ENCODE assay signal across 8 cellular contexts in the genomic region with DNA sequence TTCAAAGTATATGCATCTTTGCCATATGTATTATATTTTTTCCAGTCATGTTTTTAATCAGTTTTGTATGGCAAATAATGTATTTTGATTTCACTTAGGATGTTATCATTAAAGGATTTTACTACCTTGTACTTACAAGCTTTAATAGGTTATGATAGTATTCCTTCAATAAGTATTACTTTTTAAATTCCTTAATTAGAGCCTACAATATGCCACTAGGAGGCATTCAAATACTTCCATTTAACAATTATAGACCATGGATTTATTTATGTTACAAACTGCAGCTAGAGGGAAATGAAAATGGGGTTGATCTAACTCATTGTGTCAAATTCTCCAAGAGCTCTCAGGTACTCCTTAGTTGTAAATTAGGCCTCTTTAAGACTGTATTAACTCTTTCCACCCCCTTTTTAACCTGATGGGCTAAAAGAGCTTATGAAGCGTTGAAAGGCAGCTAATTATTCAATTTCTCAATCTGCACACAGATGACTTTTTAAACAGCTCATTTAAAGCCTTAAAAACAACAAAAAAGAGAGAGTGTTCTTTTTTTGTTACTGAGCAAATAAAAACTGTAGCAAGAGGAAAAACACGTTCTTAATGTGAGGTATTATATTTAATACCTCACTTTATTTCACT.
DNase-seq lines count a peak whose midpoint lies in the region; ATAC-seq and TF ChIP-seq lines count a peak whose summit lies in the region.

No MANE protein-coding gene starts in this region.

- H3K36me3 ChIP-seq in GM23338 (ENCODE audit: insufficient read depth) (no peaks in the 10 kb centered on the region), prostate gland (no peaks in the 10 kb centered on the region)

- H3K9me2 ChIP-seq in GM23338 (ENCODE audit: insufficient read depth): no peaks in the 10 kb centered on the region

- DNase-seq in GM23338 (ENCODE audit: low spot score): peak; percentile 30
- DNase-seq in NCI-H69 (lab: John Stamatoyannopoulos, UW): peak; percentile 81
- no peak for DNase-seq in effector memory CD8-positive, alpha-beta T cell
- no peak for DNase-seq in prostate gland (ENCODE audit: low spot score)
- no peak for DNase-seq in iPS-NIHi11 (ENCODE audit: low spot score)

- TF ChIP-seq CTCF in GM23338 (conservative IDR thresholded peaks at IDR 0.05; ENCODE audit: low read depth in 2 of 2): peak in 1 of 2 experiments; percentile 50; a peak in 3 of 4 replicates
- peak in 3 of 4 experiments; percentile 43 to 61 (median 53) for TF ChIP-seq CTCF in prostate gland (IDR thresholded peaks at IDR 0.05)

- no peak overlapping the region for H3K27ac Mint-ChIP-seq in GM23338
- H3K27ac Mint-ChIP-seq in effector memory CD8-positive, alpha-beta T cell: no peak overlapping the region

- H3K4me1 ChIP-seq in GM23338 (ENCODE audit: insufficient read depth) (no peaks in the 10 kb centered on the region; the same call in 1 of the 2 replicates), prostate gland (replicated peaks) (no peaks in the 10 kb centered on the region)

- no peaks in the 10 kb centered on the region for H3K9me3 Mint-ChIP-seq in GM23338
- no peaks in the 10 kb centered on the region for H3K9me3 Mint-ChIP-seq in effector memory CD8-positive, alpha-beta T cell

- no peaks in the 10 kb centered on the region for H3K27me3 Mint-ChIP-seq in GM23338 (ENCODE audit: insufficient read depth, low read depth, poor library complexity)
- no peaks in the 10 kb centered on the region for H3K27me3 Mint-ChIP-seq in effector memory CD8-positive, alpha-beta T cell

- no peak for ATAC-seq in GM23338
- ATAC-seq in effector memory CD8-positive, alpha-beta T cell (replicated peaks): peak; percentile 36
- ATAC-seq in GM21723 (IDR thresholded peaks at IDR 0.05; ENCODE audit: unreplicated experiment): no peak
- ATAC-seq in HG03159 (IDR thresholded peaks at IDR 0.05; ENCODE audit: unreplicated experiment): no peak
- no peak for ATAC-seq in GM21390 (IDR thresholded peaks at IDR 0.05; ENCODE audit: unreplicated experiment)

- WGBS in prostate gland: 14% methylated on average over 2 of the region's 2 CpGs

- TF ChIP-seq POLR2A in prostate gland (IDR thresholded peaks at IDR 0.05): no peak

- H3F3A ChIP-seq in GM23338 (replicated peaks; ENCODE audit: low read depth): no peaks in the 10 kb centered on the region

- no peaks in the 10 kb centered on the region for H3K9me3 ChIP-seq in prostate gland

- H3K4me3 ChIP-seq in GM23338 (no peak overlapping the region), prostate gland (no peak overlapping the region)

- peaks cover 15% of the 10 kb centered on the region; the same call in 2 of the 3 replicates for H3K4me1 Mint-ChIP-seq in GM23338
- H3K4me1 Mint-ChIP-seq in effector memory CD8-positive, alpha-beta T cell (ENCODE audit: low read depth in 2 of 2): peaks cover 0 to 5% of the 10 kb centered on the region in 2 donors

- no peak overlapping the region for H2AFZ ChIP-seq in GM23338

- intact Hi-C loops in prostate gland (cut with DNase I): loop anchor here (5.0 kb wide), 2 partner anchors 248 to 303 kb away; no protein-coding TSS in a partner anchor

- H3K27me3 ChIP-seq in GM23338 (ENCODE audit: insufficient read depth) (no peaks in the 10 kb centered on the region), prostate gland (replicated peaks; ENCODE audit: insufficient read depth) (no peaks in the 10 kb centered on the region)

- H3K79me2 ChIP-seq in GM23338 (replicated peaks; ENCODE audit: insufficient read depth): no peaks in the 10 kb centered on the region

- H3K27ac ChIP-seq in GM23338 (ENCODE audit: low read depth) (no peak overlapping the region), prostate gland (no peak overlapping the region)

- no peaks in the 10 kb centered on the region for H3K36me3 Mint-ChIP-seq in GM23338 (ENCODE audit: low read depth)
- H3K36me3 Mint-ChIP-seq in effector memory CD8-positive, alpha-beta T cell (ENCODE audit: insufficient read depth): peaks cover 2% of the 10 kb centered on the region

- H4K20me1 ChIP-seq in GM23338 (replicated peaks; ENCODE audit: insufficient read depth): no peaks in the 10 kb centered on the region

- no peak overlapping the region for H3K4me3 Mint-ChIP-seq in GM23338
- no peak overlapping the region for H3K4me3 Mint-ChIP-seq in effector memory CD8-positive, alpha-beta T cell

- no peak overlapping the region for H3K4me2 ChIP-seq in GM23338

TF ChIP-seq in GM23338, 12 proteins besides CTCF, POLR2A, EP300 and RAD21:
- TF ChIP-seq JUNB (IDR thresholded peaks at IDR 0.05; ENCODE audit: unreplicated experiment) (no peak), CREB1 (CRISPR knock-in tag; IDR thresholded peaks at IDR 0.05; ENCODE audit: low read depth) (no peak)

Comparison
In these comparisons a context has a peak if more than half of its experiments do, and no peak if none do; other contexts are left out.
1. DNase-seq: peak in GM23338 (single experiment) and NCI-H69 (single experiment); none in effector memory CD8-positive, alpha-beta T cell (0 of 3), prostate gland (single experiment) and iPS-NIHi11 (single experiment).